ENCODE assay signal across 16 cellular contexts in the genomic region with DNA sequence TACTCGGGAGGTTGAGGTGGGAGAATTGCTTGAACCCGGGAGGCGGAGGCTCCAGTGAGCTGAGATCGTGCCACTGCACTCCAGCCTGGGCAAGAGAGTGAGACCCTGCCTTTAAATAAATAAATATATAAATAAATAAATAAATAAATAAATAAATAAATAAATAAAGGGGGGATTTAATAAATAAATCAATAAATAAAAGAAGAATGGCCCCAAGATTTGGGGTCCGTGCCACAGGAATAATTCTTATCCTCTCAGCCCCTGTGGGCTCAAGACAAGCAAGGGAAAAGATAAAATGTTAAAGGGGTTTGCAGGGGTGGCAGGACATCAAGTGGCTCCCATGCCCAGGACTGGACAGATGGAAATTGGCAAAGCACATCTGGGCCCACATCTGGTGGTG. TPM values are rescaled to one million over a fixed set of nuclear protein-coding genes. Genes with fewer than 3 reads are reported as not detected.
DNase-seq lines count a peak whose midpoint lies in the region; ATAC-seq and TF ChIP-seq lines count a peak whose summit lies in the region.
"Had no signal": no experiment of that assay in that cellular context is flagged by ENCODE, and none has a peak within 500 bp of the region (broad histone marks: within the 10 kb centered on the region; RNA-seq: fewer than 3 reads in every experiment).

No MANE protein-coding gene starts in this region.

- no peaks in the 10 kb centered on the region for H3K27me3 ChIP-seq in neural progenitor cell
- H3K27me3 ChIP-seq: BLaER1 treated with 17β-estradiol and CSF1 and Interleukin-3, amounts not matched to agents 10 nM and 100 nM had no signal

- no peak overlapping the region for H3K27ac Mint-ChIP-seq in neural progenitor cell
- H3K27ac Mint-ChIP-seq: B cell; CD4-positive, alpha-beta T cell; CD8-positive, alpha-beta T cell had no signal

- peak overlapping the region; percentile 22 for H3K4me3 Mint-ChIP-seq in neural progenitor cell
- H3K4me3 Mint-ChIP-seq: B cell; CD4-positive, alpha-beta T cell; CD8-positive, alpha-beta T cell had no signal

- H3K27me3 Mint-ChIP-seq in neural progenitor cell (ENCODE audit: insufficient read depth, low read depth) = peaks cover 6% of the 10 kb centered on the region
- H3K27me3 Mint-ChIP-seq: CD4-positive, alpha-beta T cell had no signal

- CTCF ChIA-PET in HEK293 (lab: Yijun Ruan, JAX) = interaction anchor here (0.7 to 9.8 kb wide), 8 partner anchors 16 to 240 kb away, joined by 3 to 195 read pairs (median 4); no protein-coding TSS in a partner anchor

- H4K20me1 ChIP-seq in neural progenitor cell (ENCODE audit: low read depth) = no peaks in the 10 kb centered on the region

- H3K36me3 Mint-ChIP-seq in neural progenitor cell = no peaks in the 10 kb centered on the region
- H3K36me3 Mint-ChIP-seq: CD8-positive, alpha-beta T cell had no signal

- no peak for DNase-seq in neural progenitor cell (ENCODE audit: low spot score)
- DNase-seq in activated CD4-positive, alpha-beta T cell treated with anti-CD3 and anti-CD28 coated beads, Interleukin-2, amount 50 U/mL, for 48 hours = no peak
- DNase-seq in stimulated activated CD4-positive, alpha-beta T cell treated with anti-CD3 and anti-CD28 coated beads, Interleukin-4, amount 100 ng/mL, for 24 hours = no peak
- DNase-seq: 8988T; AML-193; Calu3; CD4-positive, alpha-beta T cell; CD8-positive, alpha-beta T cell; DMS79 treated with DMSO at 0.1 percent for 48 hours; GF-D8 had no signal

- H3K4me1 ChIP-seq in HEK293 (ENCODE audit: control insufficient read depth, insufficient read depth, low read length) (no peaks in the 10 kb centered on the region), neural progenitor cell (peaks cover 7% of the 10 kb centered on the region)
- H3K4me1 ChIP-seq: Caco-2 had no signal

- no peaks in the 10 kb centered on the region for H3K79me2 ChIP-seq in neural progenitor cell (ENCODE audit: low read depth)

- H3K9me3 Mint-ChIP-seq in neural progenitor cell = no peaks in the 10 kb centered on the region
- H3K9me3 Mint-ChIP-seq: CD4-positive, alpha-beta T cell; CD8-positive, alpha-beta T cell had no signal

- ATAC-seq in HG03469 (IDR thresholded peaks at IDR 0.05; ENCODE audit: unreplicated experiment) = no peak
- ATAC-seq: CD8-positive, alpha-beta T cell had no signal

- no peak overlapping the region for H3K9ac ChIP-seq in neural progenitor cell
- H3K9ac ChIP-seq: BLaER1 treated with 17β-estradiol and CSF1 and Interleukin-3, amounts not matched to agents 10 nM and 100 nM had no signal

- H3K27ac ChIP-seq in HEK293 (ENCODE audit: extremely low read depth, low read depth, low read length) = no peak overlapping the region
- no peak overlapping the region for H3K27ac ChIP-seq in neural progenitor cell
- H3K27ac ChIP-seq: BLaER1 treated with 17β-estradiol and CSF1 and Interleukin-3, amounts not matched to agents 10 nM and 100 nM; C4-2B had no signal

- H3K36me3 ChIP-seq in HEK293 (ENCODE audit: control insufficient read depth in 2 of 2, insufficient read depth in 1 of 2, low read length in 2 of 2) = no peaks in the 10 kb centered on the region
- no peaks in the 10 kb centered on the region for H3K36me3 ChIP-seq in neural progenitor cell
- H3K36me3 ChIP-seq: BLaER1 treated with 17β-estradiol and CSF1 and Interleukin-3, amounts not matched to agents 10 nM and 100 nM had no signal

- H3K9me3 ChIP-seq in HEK293 (ENCODE audit: control insufficient read depth, insufficient read depth, low read depth, low read length) (no peaks in the 10 kb centered on the region), neural progenitor cell (ENCODE audit: low read depth) (no peaks in the 10 kb centered on the region)
- H3K9me3 ChIP-seq: Caco-2 had no signal

- POLR2A ChIA-PET in HEK293 (lab: Yijun Ruan, JAX) = no interaction called here

- TF ChIP-seq CTCF in HEK293 (tag by site-specific recombination; IDR thresholded peaks at IDR 0.05) (no peak), neural progenitor cell (IDR thresholded peaks at IDR 0.05) (no peak)

- no peak overlapping the region for H3K4me2 ChIP-seq in neural progenitor cell
- H3K4me2 ChIP-seq: BLaER1 treated with 17β-estradiol and CSF1 and Interleukin-3, amounts not matched to agents 10 nM and 100 nM had no signal

- H2AFZ ChIP-seq in neural progenitor cell (replicated peaks) = no peak overlapping the region

- H3K4me3 ChIP-seq in HEK293 (ENCODE audit: low read depth, low read length) (no peak overlapping the region), neural progenitor cell (no peak overlapping the region)
- H3K4me3 ChIP-seq: BLaER1 treated with 17β-estradiol and CSF1 and Interleukin-3, amounts not matched to agents 10 nM and 100 nM had no signal

- H3F3A ChIP-seq in neural progenitor cell (ENCODE audit: low read depth) = peaks cover 4% of the 10 kb centered on the region

- H3K4me1 Mint-ChIP-seq in neural progenitor cell = peaks cover 15% of the 10 kb centered on the region

TF ChIP-seq in HEK293, 187 proteins besides CTCF, POLR2A, EP300 and RAD21 (continues in another document):
- no peak for TF ChIP-seq SP2 (tag by site-specific recombination; IDR thresholded peaks at IDR 0.05)
- no peak for TF ChIP-seq TRIM28 (IDR thresholded peaks at IDR 0.05; ENCODE audit: borderline replicate concordance, low read length)
- TF ChIP-seq ZNF112 (tag by site-specific recombination; IDR thresholded peaks at IDR 0.05) = no peak
- TF ChIP-seq ZNF596 (tag by site-specific recombination; IDR thresholded peaks at IDR 0.05) = no peak
- no peak for TF ChIP-seq ZNF639 (tag by site-specific recombination; IDR thresholded peaks at IDR 0.05)
- TF ChIP-seq ZBTB10 (tag by site-specific recombination; IDR thresholded peaks at IDR 0.05) = no peak
- no peak for TF ChIP-seq ZFP41 (tag by site-specific recombination; IDR thresholded peaks at IDR 0.05; ENCODE audit: borderline replicate concordance)
- no peak for TF ChIP-seq ZNF133 (tag by site-specific recombination; IDR thresholded peaks at IDR 0.05)
- peak; percentile 93 for TF ChIP-seq ZNF426 (tag by site-specific recombination; IDR thresholded peaks at IDR 0.05)
- TF ChIP-seq, protein P1, sequence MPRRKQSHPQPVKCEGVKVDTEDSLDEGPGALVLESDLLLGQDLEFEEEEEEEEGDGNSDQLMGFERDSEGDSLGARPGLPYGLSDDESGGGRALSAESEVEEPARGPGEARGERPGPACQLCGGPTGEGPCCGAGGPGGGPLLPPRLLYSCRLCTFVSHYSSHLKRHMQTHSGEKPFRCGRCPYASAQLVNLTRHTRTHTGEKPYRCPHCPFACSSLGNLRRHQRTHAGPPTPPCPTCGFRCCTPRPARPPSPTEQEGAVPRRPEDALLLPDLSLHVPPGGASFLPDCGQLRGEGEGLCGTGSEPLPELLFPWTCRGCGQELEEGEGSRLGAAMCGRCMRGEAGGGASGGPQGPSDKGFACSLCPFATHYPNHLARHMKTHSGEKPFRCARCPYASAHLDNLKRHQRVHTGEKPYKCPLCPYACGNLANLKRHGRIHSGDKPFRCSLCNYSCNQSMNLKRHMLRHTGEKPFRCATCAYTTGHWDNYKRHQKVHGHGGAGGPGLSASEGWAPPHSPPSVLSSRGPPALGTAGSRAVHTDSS (tag by site-specific recombination; IDR thresholded peaks at IDR 0.05) = no peak
- TF ChIP-seq, protein P2, sequence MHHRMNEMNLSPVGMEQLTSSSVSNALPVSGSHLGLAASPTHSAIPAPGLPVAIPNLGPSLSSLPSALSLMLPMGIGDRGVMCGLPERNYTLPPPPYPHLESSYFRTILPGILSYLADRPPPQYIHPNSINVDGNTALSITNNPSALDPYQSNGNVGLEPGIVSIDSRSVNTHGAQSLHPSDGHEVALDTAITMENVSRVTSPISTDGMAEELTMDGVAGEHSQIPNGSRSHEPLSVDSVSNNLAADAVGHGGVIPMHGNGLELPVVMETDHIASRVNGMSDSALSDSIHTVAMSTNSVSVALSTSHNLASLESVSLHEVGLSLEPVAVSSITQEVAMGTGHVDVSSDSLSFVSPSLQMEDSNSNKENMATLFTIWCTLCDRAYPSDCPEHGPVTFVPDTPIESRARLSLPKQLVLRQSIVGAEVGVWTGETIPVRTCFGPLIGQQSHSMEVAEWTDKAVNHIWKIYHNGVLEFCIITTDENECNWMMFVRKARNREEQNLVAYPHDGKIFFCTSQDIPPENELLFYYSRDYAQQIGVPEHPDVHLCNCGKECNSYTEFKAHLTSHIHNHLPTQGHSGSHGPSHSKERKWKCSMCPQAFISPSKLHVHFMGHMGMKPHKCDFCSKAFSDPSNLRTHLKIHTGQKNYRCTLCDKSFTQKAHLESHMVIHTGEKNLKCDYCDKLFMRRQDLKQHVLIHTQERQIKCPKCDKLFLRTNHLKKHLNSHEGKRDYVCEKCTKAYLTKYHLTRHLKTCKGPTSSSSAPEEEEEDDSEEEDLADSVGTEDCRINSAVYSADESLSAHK (tag by site-specific recombination; IDR thresholded peaks at IDR 0.05) = no peak

RNA-seq across cellular contexts. Expression of gene MDFI, which starts 31.2 kb away (rescaled TPM):
- 29.5 and 87.4 TPM in 2 replicates for total RNA-seq in neural progenitor cell (ENCODE audit: low replicate concordance)
- total RNA-seq: B cell; Caco-2; CD4-positive, alpha-beta T cell; CD8-positive, alpha-beta T cell had no signal
